In the genomic region with DNA sequence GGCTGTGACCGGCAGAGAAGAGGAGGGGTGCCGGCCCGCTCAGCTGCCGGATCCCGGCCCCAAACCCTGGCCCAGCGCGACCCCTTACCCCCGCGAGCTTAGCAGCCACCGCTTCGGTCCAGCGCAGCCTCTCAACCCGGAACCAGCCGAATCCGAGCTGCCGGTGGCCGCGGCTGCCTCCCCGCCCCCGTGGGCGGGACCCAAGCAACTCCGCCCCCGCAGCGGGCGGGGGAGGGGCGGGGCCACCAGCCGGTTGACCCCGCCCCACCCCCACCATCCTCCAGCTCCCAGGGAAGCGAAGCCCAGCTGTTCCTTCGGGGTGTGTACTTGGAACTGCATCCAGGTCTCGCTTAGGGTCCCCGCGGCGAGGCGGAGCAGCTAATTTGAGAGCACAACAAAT, we compare ENCODE assay signal across 8 cellular contexts.
DNase-seq lines count a peak whose midpoint lies in the region; ATAC-seq and TF ChIP-seq lines count a peak whose summit lies in the region.

TRIM62 (minus strand) TSS at position 138 of the 400 bp plus-strand sequence. CDS start 611 bp downstream, outside the sequence.

- no peak for TF ChIP-seq CTCF in GM12864 (IDR thresholded peaks at IDR 0.05; ENCODE audit: low read depth, low read length, missing control alignments)

- DNase-seq in GM12864 (ENCODE audit: low read depth) (peak; percentile 21), NCI-H2227 (lab: John Stamatoyannopoulos, UW; ENCODE audit: unreplicated experiment) (peak; percentile 92), cerebellar cortex (ENCODE audit: low spot score) (peak; percentile 80), kidney glomerular epithelial cell (lab: John Stamatoyannopoulos, UW) (peak; percentile 56)
- peak; percentile 79 for DNase-seq in activated CD4-positive, CD25-positive, alpha-beta regulatory T cell treated with anti-CD3 and anti-CD28 coated beads, Interleukin-2, amount 50 U/mL, for 72 hours
- DNase-seq in stimulated activated CD4-positive, alpha-beta T cell treated with anti-CD3 and anti-CD28 coated beads, Interleukin-15, amount 100 ng/mL, for 48 hours (ENCODE audit: low read depth in 2 of 2): peak; percentile 50 to 59

- H3K4me3 ChIP-seq in GM12864 (ENCODE audit: low read depth, low read length): peak within 1 kb of the TSS; percentile 76

- ATAC-seq in HG03095 (IDR thresholded peaks at IDR 0.05; ENCODE audit: unreplicated experiment) (peak; percentile 52), GM19351 (IDR thresholded peaks at IDR 0.05; ENCODE audit: unreplicated experiment) (no peak)

Comparison
In these comparisons a context has a peak if more than half of its experiments do, and no peak if none do; other contexts are left out.
1. DNase-seq: peak in every context shown above with its lines; median percentile 92 in NCI-H2227; 80 in cerebellar cortex; 79 in activated CD4-positive, CD25-positive, alpha-beta regulatory T cell treated with anti-CD3 and anti-CD28 coated beads, Interleukin-2, amount 50 U/mL, for 72 hours; 56 in kidney glomerular epithelial cell; 54 in stimulated activated CD4-positive, alpha-beta T cell treated with anti-CD3 and anti-CD28 coated beads, Interleukin-15, amount 100 ng/mL, for 48 hours; 21 in GM12864.